In the genomic region with DNA sequence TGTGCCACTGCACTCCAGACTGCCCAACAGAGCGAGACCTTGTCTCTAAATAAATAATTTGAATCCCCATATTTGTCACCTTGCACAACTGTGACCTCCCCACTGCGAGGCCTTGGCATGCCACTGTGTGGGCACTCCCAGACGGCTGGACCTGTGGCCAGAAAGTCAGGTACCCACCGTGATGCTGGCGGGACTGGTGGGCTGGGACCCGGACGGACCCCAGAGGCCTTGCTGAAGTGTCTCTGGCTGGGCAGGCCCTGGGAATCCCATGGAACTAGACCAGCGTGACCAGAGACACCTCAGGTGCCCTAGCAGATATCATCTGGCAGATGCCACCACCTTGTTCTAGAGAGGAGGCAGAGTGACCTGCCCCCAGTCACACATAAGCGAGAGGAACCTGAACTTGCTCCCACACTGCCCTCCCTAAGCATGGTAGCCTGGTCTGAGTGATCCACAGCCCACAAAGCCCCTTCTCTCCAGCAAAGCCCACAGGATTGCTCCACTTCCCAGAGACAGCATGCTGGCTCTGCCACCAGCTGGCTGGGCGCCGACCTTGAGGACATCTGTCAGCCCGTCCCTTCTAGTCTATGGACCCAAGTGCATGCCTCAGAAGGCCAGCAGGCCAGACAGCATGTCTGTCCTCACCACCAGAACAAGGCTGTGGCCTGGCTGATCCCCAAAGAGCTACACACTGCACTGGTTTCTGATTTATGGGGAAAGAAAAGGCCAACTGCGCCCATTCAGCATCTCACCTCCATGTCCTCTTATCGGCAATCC, we compare ENCODE assay signal across 1 cellular context.
TF ChIP-seq lines count a peak whose summit lies in the region.

No MANE protein-coding gene starts in this region.

TF ChIP-seq in H1, 55 proteins besides CTCF, POLR2A, EP300 and RAD21:
- TF ChIP-seq YY1 (IDR thresholded peaks at IDR 0.05; ENCODE audit: low read depth, low read length) (no peak), BCL11A (IDR thresholded peaks at IDR 0.05; ENCODE audit: low read depth in 2 of 2, low read length in 2 of 2) (no peak), SUZ12 (IDR thresholded peaks at IDR 0.05; ENCODE audit: low read length) (no peak), SIRT6 (IDR thresholded peaks at IDR 0.05; ENCODE audit: low read length) (no peak), SIX5 (IDR thresholded peaks at IDR 0.05; ENCODE audit: low read depth, low read length) (no peak), ATF3 (IDR thresholded peaks at IDR 0.05; ENCODE audit: insufficient read depth, low read depth, low read length) (no peak), TAF1 (IDR thresholded peaks at IDR 0.05; ENCODE audit: low read depth, low read length) (no peak), CTBP2 (IDR thresholded peaks at IDR 0.05; ENCODE audit: borderline replicate concordance, insufficient read depth, insufficient read length, low read length) (no peak), ZNF274 (IDR thresholded peaks at IDR 0.05; ENCODE audit: borderline replicate concordance, extremely low read depth, low read length) (no peak), CREB1 (IDR thresholded peaks at IDR 0.05) (no peak), BACH1 (IDR thresholded peaks at IDR 0.05; ENCODE audit: low read length) (no peak), CEBPB (IDR thresholded peaks at IDR 0.05; ENCODE audit: low read depth, low read length) (no peak), BRCA1 (IDR thresholded peaks at IDR 0.05; ENCODE audit: low read depth, low read length) (no peak), EGR1 (IDR thresholded peaks at IDR 0.05; ENCODE audit: borderline replicate concordance, low read depth, low read length) (no peak), TCF12 (IDR thresholded peaks at IDR 0.05; ENCODE audit: low read depth, low read length) (no peak), SP1 (IDR thresholded peaks at IDR 0.05; ENCODE audit: low read depth, low read length) (no peak)
- TF ChIP-seq, protein P1, sequence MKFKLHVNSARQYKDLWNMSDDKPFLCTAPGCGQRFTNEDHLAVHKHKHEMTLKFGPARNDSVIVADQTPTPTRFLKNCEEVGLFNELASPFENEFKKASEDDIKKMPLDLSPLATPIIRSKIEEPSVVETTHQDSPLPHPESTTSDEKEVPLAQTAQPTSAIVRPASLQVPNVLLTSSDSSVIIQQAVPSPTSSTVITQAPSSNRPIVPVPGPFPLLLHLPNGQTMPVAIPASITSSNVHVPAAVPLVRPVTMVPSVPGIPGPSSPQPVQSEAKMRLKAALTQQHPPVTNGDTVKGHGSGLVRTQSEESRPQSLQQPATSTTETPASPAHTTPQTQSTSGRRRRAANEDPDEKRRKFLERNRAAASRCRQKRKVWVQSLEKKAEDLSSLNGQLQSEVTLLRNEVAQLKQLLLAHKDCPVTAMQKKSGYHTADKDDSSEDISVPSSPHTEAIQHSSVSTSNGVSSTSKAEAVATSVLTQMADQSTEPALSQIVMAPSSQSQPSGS (IDR thresholded peaks at IDR 0.05; ENCODE audit: low read length), result no peak
- TF ChIP-seq, protein P2, sequence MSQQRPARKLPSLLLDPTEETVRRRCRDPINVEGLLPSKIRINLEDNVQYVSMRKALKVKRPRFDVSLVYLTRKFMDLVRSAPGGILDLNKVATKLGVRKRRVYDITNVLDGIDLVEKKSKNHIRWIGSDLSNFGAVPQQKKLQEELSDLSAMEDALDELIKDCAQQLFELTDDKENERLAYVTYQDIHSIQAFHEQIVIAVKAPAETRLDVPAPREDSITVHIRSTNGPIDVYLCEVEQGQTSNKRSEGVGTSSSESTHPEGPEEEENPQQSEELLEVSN (IDR thresholded peaks at IDR 0.05), result no peak
